Comparison of ENCODE assay signal across 1 cellular context in genomic region chr21:43866659-43867331, GRCh38.
TF ChIP-seq lines count a peak whose summit lies in the region.

No MANE protein-coding gene starts in this region.

TF ChIP-seq in GM12878, 131 proteins besides CTCF, POLR2A, EP300 and RAD21 (continued from another document):
- TF ChIP-seq, protein P1, sequence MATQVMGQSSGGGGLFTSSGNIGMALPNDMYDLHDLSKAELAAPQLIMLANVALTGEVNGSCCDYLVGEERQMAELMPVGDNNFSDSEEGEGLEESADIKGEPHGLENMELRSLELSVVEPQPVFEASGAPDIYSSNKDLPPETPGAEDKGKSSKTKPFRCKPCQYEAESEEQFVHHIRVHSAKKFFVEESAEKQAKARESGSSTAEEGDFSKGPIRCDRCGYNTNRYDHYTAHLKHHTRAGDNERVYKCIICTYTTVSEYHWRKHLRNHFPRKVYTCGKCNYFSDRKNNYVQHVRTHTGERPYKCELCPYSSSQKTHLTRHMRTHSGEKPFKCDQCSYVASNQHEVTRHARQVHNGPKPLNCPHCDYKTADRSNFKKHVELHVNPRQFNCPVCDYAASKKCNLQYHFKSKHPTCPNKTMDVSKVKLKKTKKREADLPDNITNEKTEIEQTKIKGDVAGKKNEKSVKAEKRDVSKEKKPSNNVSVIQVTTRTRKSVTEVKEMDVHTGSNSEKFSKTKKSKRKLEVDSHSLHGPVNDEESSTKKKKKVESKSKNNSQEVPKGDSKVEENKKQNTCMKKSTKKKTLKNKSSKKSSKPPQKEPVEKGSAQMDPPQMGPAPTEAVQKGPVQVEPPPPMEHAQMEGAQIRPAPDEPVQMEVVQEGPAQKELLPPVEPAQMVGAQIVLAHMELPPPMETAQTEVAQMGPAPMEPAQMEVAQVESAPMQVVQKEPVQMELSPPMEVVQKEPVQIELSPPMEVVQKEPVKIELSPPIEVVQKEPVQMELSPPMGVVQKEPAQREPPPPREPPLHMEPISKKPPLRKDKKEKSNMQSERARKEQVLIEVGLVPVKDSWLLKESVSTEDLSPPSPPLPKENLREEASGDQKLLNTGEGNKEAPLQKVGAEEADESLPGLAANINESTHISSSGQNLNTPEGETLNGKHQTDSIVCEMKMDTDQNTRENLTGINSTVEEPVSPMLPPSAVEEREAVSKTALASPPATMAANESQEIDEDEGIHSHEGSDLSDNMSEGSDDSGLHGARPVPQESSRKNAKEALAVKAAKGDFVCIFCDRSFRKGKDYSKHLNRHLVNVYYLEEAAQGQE (IDR thresholded peaks at IDR 0.05; ENCODE audit: low read depth, low read length), result no peak
- TF ChIP-seq WRNIP1 (IDR thresholded peaks at IDR 0.05; ENCODE audit: borderline replicate concordance, low read depth, low read length) (no peak), SMAD1 (IDR thresholded peaks at IDR 0.05; ENCODE audit: low read depth, partially characterized antibody) (peak; percentile 46), HDAC2 (IDR thresholded peaks at IDR 0.05) (no peak), RFX5 (IDR thresholded peaks at IDR 0.05; ENCODE audit: low read depth, low read length) (no peak), NR2F1 (conservative IDR thresholded peaks at IDR 0.05) (peak; percentile 63), YY1 (IDR thresholded peaks at IDR 0.05; ENCODE audit: low read depth, low read length) (no peak), HDGF (IDR thresholded peaks at IDR 0.05) (0 out of 2 replicates have a peak, but pooled peaks have one; percentile 36), RUNX3 (IDR thresholded peaks at IDR 0.05; ENCODE audit: low read length) (peak; percentile 52; the same call in 1 of the 2 replicates)
- TF ChIP-seq, protein P2, sequence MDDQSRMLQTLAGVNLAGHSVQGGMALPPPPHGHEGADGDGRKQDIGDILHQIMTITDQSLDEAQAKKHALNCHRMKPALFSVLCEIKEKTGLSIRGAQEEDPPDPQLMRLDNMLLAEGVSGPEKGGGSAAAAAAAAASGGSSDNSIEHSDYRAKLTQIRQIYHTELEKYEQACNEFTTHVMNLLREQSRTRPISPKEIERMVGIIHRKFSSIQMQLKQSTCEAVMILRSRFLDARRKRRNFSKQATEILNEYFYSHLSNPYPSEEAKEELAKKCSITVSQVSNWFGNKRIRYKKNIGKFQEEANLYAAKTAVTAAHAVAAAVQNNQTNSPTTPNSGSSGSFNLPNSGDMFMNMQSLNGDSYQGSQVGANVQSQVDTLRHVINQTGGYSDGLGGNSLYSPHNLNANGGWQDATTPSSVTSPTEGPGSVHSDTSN (IDR thresholded peaks at IDR 0.05; ENCODE audit: insufficient replicate concordance, low read depth, low read length), result no peak
